ENCODE assay signal across 18 cellular contexts in the genomic region with DNA sequence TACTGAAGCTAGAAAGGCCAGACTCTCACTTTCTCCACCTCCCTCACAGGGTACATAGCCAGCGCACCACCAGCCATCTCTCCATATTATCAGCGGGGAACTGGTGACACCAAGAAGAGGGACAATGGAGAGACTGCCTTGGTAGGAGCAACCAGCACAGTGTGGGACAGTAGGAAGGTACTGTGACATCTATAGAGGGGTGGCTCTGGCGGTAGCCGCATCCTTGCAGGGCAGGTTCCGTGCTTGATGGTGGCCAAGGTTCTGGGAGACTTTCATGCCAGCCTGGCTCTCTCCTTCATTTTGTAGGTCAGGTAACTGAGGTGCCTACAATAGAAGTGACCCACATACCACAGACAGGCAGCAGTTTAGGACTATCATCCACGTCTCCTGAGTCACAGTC.
DNase-seq lines count a peak whose midpoint lies in the region; ATAC-seq and TF ChIP-seq lines count a peak whose summit lies in the region.
"Had no signal": no experiment of that assay in that cellular context is flagged by ENCODE, and none has a peak within 500 bp of the region (broad histone marks: within the 10 kb centered on the region; RNA-seq: fewer than 3 reads in every experiment).

No MANE protein-coding gene starts in this region.

- 79 to 94% (median 80%) methylated on average over 6 of the region's 6 CpGs for WGBS in heart left ventricle, 4 donors

- H3K36me3 ChIP-seq in heart left ventricle = no peaks in the 10 kb centered on the region
- no peaks in the 10 kb centered on the region for H3K36me3 ChIP-seq in RWPE2 (ENCODE audit: low read depth)
- no peaks in the 10 kb centered on the region for H3K36me3 ChIP-seq in left lung
- H3K36me3 ChIP-seq: BLaER1 treated with 17β-estradiol and CSF1 and Interleukin-3, amounts not matched to agents 10 nM and 100 nM had no signal

- TF ChIP-seq CTCF in heart left ventricle (IDR thresholded peaks at IDR 0.05) = no peak
- TF ChIP-seq CTCF in RWPE2 (IDR thresholded peaks at IDR 0.05; ENCODE audit: poor library complexity, severe bottlenecking) = no peak
- TF ChIP-seq CTCF in progenitor cell of endocrine pancreas (IDR thresholded peaks at IDR 0.05; ENCODE audit: unreplicated experiment) = no peak
- no peak for TF ChIP-seq CTCF in left lung (IDR thresholded peaks at IDR 0.05)

- peaks cover 0 to 6% (median 0%) of the 10 kb centered on the region in 12 donors for H3K9me3 ChIP-seq in heart left ventricle
- H3K9me3 ChIP-seq in RWPE2 (ENCODE audit: severe bottlenecking) = no peaks in the 10 kb centered on the region
- no peaks in the 10 kb centered on the region for H3K9me3 ChIP-seq in left lung
- H3K9me3 ChIP-seq: A549 had no signal

- H3K27me3 Mint-ChIP-seq in progenitor cell of endocrine pancreas = peaks cover 6% of the 10 kb centered on the region

- no peak overlapping the region for H3K27ac ChIP-seq in heart left ventricle
- no peak overlapping the region for H3K27ac ChIP-seq in RWPE2 (ENCODE audit: poor library complexity, severe bottlenecking)
- no peak overlapping the region for H3K27ac ChIP-seq in left lung
- H3K27ac ChIP-seq: 22Rv1, A549 had no signal

- H3K4me1 Mint-ChIP-seq in progenitor cell of endocrine pancreas (ENCODE audit: low read depth) = no peaks in the 10 kb centered on the region

- TF ChIP-seq POLR2A in heart left ventricle (IDR thresholded peaks at IDR 0.05) = no peak

- no peaks in the 10 kb centered on the region for H3K36me3 Mint-ChIP-seq in progenitor cell of endocrine pancreas (ENCODE audit: insufficient read depth)
- H3K36me3 Mint-ChIP-seq: CD8-positive, alpha-beta T cell had no signal

- no peak for ATAC-seq in heart left ventricle
- no peak for ATAC-seq in RWPE2 (ENCODE audit: low read depth)
- no peak for ATAC-seq in left lung
- ATAC-seq in GM19463 (IDR thresholded peaks at IDR 0.05; ENCODE audit: unreplicated experiment) = no peak
- ATAC-seq: A549; CD8-positive, alpha-beta T cell; HepG2 had no signal

- H3K4me3 Mint-ChIP-seq in progenitor cell of endocrine pancreas (ENCODE audit: low read depth) = no peak overlapping the region
- H3K4me3 Mint-ChIP-seq: CD8-positive, alpha-beta T cell had no signal

- no peaks in the 10 kb centered on the region for H3K9me3 Mint-ChIP-seq in progenitor cell of endocrine pancreas (ENCODE audit: low read depth)
- H3K9me3 Mint-ChIP-seq: CD8-positive, alpha-beta T cell had no signal

- H3K4me1 ChIP-seq in heart left ventricle (peaks cover 0 to 7% (median 0%) of the 10 kb centered on the region in 12 donors), RWPE2 (ENCODE audit: insufficient read depth, poor library complexity, severe bottlenecking) (no peaks in the 10 kb centered on the region), left lung (peaks cover 0 to 6% of the 10 kb centered on the region in 2 donors)
- H3K4me1 ChIP-seq: A549 had no signal

- DNase-seq in cardiac septum (ENCODE audit: low spot score) = peak; percentile 35
- DNase-seq in heart left ventricle = no peak
- DNase-seq in RWPE2 (ENCODE audit: low spot score) = peak; percentile 35
- DNase-seq in islet precursor cell = peak; percentile 38
- peak; percentile 5 for DNase-seq in progenitor cell of endocrine pancreas (ENCODE audit: low spot score, unreplicated experiment)
- DNase-seq in AML-193 (lab: John Stamatoyannopoulos, UW) = no peak
- no peak for DNase-seq in left lung
- DNase-seq: Calu3; CD8-positive, alpha-beta T cell; DMS79 treated with DMSO at 0.1 percent for 48 hours; GF-D8; GOT3; H7 had no signal

- intact Hi-C loops in cardiac septum (cut with DNase I) = no loop called here
- intact Hi-C loops in heart left ventricle (cut with DNase I) = no loop called here
- intact Hi-C loops in left lung (cut with DNase I) = no loop called here

- no peak overlapping the region for H3K4me3 ChIP-seq in heart left ventricle
- no peak overlapping the region for H3K4me3 ChIP-seq in RWPE2 (ENCODE audit: severe bottlenecking)
- H3K4me3 ChIP-seq in left lung = no peak overlapping the region
- H3K4me3 ChIP-seq: A549; BLaER1 treated with 17β-estradiol and CSF1 and Interleukin-3, amounts not matched to agents 10 nM and 100 nM had no signal

- no peak overlapping the region for H3K27ac Mint-ChIP-seq in progenitor cell of endocrine pancreas
- H3K27ac Mint-ChIP-seq: CD8-positive, alpha-beta T cell had no signal

- H3K27me3 ChIP-seq in heart left ventricle (no peaks in the 10 kb centered on the region), RWPE2 (ENCODE audit: insufficient read depth, poor library complexity, severe bottlenecking) (peaks cover 16% of the 10 kb centered on the region), left lung (peaks cover 0 to 3% of the 10 kb centered on the region in 2 donors)
- H3K27me3 ChIP-seq: BLaER1 treated with 17β-estradiol and CSF1 and Interleukin-3, amounts not matched to agents 10 nM and 100 nM had no signal

Comparison
In these comparisons a context has a peak if more than half of its experiments do, and no peak if none do; other contexts are left out.
1. DNase-seq: peak in cardiac septum (single experiment), RWPE2 (single experiment), islet precursor cell (single experiment) and progenitor cell of endocrine pancreas (single experiment); none in heart left ventricle (0 of 5), AML-193 (0 of 2) and left lung (0 of 2).